In the genomic region with DNA sequence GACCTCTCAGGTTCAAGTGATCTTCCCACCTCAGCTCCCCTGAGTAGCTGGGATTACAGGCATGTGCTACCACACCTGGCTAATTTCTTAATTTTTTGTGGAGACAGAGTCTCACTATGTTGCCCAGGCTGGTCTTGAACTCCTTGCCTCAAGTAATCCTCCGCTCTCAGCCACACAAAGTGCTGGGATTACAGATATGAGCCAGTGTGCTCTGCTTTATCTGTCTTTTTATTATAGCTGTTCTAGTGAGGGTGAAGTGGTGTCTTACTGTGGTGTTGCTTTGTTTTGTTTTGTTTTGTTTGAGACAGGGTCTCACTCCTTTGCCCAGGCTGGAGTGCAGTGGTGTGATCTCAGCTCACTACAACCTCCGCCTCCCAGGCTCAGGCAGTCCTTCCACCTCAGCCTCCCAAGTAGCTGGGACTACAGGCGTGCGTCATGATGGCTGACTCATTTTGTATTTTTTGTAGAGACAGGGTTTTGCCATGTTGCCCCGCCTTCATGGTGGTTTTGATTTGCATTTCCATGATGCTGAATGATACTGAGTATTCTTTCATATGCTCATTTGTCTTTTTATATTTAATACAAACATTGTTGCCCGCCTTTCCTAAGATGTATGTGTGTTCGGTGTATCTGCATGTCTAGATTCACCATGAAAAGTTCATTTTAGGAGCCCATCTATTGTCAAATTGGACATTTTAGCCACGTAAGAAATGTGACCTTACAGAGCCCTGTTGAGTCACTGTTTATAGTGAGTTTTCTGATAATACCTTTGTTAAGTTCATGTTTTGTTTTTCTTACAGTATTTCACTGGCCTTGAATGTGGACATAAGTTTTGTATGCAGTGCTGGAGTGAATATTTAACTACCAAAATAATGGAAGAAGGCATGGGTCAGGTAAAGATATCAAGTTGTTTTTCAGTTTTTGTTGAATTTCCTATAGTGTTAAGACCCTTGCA, we compare ENCODE assay signal across 10 cellular contexts.
DNase-seq lines count a peak whose midpoint lies in the region; ATAC-seq, FAIRE-seq and TF ChIP-seq lines count a peak whose summit lies in the region.
"Had no signal": no experiment of that assay in that cellular context is flagged by ENCODE, and none has a peak within 500 bp of the region (broad histone marks: within the 10 kb centered on the region; RNA-seq: fewer than 3 reads in every experiment).

No MANE protein-coding gene starts in this region.

- no peaks in the 10 kb centered on the region for H3K27me3 Mint-ChIP-seq in nephron progenitor cell (ENCODE audit: low read depth, poor library complexity)
- H3K27me3 Mint-ChIP-seq: brain had no signal

- no peak overlapping the region for H3K9ac ChIP-seq in kidney (ENCODE audit: low read length in 2 of 2)

- no peaks in the 10 kb centered on the region for H3K9me3 Mint-ChIP-seq in nephron progenitor cell
- H3K9me3 Mint-ChIP-seq: brain had no signal

- no peak for FAIRE-seq in kidney (lab: Jason Lieb, UNC)

- peaks cover 70% of the 10 kb centered on the region for H3K36me3 Mint-ChIP-seq in nephron progenitor cell (ENCODE audit: low read depth)

- no peak for ATAC-seq in HG02623 (IDR thresholded peaks at IDR 0.05; ENCODE audit: unreplicated experiment)

- no peaks in the 10 kb centered on the region for H3K9me3 ChIP-seq in kidney (ENCODE audit: control insufficient read depth in 1 of 2, low read length in 2 of 2)

- H3K27ac ChIP-seq in kidney (ENCODE audit: low read depth in 2 of 2, low read length in 2 of 2) = no peak overlapping the region

- H3K4me3 ChIP-seq in retinal pigment epithelial cell (ENCODE audit: low read length) (no peak overlapping the region), kidney (ENCODE audit: low read length in 2 of 2) (no peak overlapping the region)

- H3K4me3 Mint-ChIP-seq in nephron progenitor cell = no peak overlapping the region
- H3K4me3 Mint-ChIP-seq: brain had no signal

- H3K36me3 ChIP-seq in kidney (ENCODE audit: control insufficient read depth in 1 of 2, insufficient read depth in 2 of 2, low read length in 2 of 2) = peaks cover 3 to 17% of the 10 kb centered on the region in 2 donors

- no peak for TF ChIP-seq CTCF in retinal pigment epithelial cell (conservative IDR thresholded peaks at IDR 0.05; ENCODE audit: low read depth, low read length)
- no peak for TF ChIP-seq CTCF in nephron progenitor cell (IDR thresholded peaks at IDR 0.05)
- no peak for TF ChIP-seq CTCF in kidney (IDR thresholded peaks at IDR 0.05; ENCODE audit: borderline replicate concordance, extremely low read depth, insufficient read depth)

- intact Hi-C loops in kidney (cut with DNase I) = no loop called here

- peaks cover 0 to 2% of the 10 kb centered on the region in 2 donors for H3K4me1 ChIP-seq in kidney (ENCODE audit: control insufficient read depth in 1 of 2, insufficient read depth in 1 of 2, low read depth in 1 of 2, low read length in 2 of 2)

- no peak overlapping the region for H3K27ac Mint-ChIP-seq in nephron progenitor cell

- peak; percentile 61 for DNase-seq in EH (ENCODE audit: low read depth)
- DNase-seq in activated CD4-positive, CD25-positive, alpha-beta regulatory T cell treated with anti-CD3 and anti-CD28 coated beads, Interleukin-2, amount 50 U/mL, for 72 hours = peak; percentile 34
- DNase-seq in brain pericyte (ENCODE audit: low read depth, low spot score) = peak; percentile 53
- peak; percentile 5 for DNase-seq in retinal pigment epithelial cell (ENCODE audit: low read depth)
- DNase-seq in NCI-H510A treated with DMSO at 0.1 percent for 48 hours (lab: John Stamatoyannopoulos, UW) = no peak
- DNase-seq in nephron progenitor cell = no peak
- no peak for DNase-seq in kidney
- DNase-seq: DMS 273 treated with DMSO at 0.1 percent for 48 hours had no signal

- no peaks in the 10 kb centered on the region for H3K4me1 Mint-ChIP-seq in nephron progenitor cell

Comparison
In these comparisons a context has a peak if more than half of its experiments do, and no peak if none do; other contexts are left out.
1. DNase-seq: peak in EH (single experiment), activated CD4-positive, CD25-positive, alpha-beta regulatory T cell treated with anti-CD3 and anti-CD28 coated beads, Interleukin-2, amount 50 U/mL, for 72 hours (single experiment), brain pericyte (single experiment) and retinal pigment epithelial cell (single experiment); none in NCI-H510A treated with DMSO at 0.1 percent for 48 hours (single experiment), nephron progenitor cell (single experiment) and kidney (single experiment).